9 cellular contexts compared by ENCODE assay signal in the genomic region with DNA sequence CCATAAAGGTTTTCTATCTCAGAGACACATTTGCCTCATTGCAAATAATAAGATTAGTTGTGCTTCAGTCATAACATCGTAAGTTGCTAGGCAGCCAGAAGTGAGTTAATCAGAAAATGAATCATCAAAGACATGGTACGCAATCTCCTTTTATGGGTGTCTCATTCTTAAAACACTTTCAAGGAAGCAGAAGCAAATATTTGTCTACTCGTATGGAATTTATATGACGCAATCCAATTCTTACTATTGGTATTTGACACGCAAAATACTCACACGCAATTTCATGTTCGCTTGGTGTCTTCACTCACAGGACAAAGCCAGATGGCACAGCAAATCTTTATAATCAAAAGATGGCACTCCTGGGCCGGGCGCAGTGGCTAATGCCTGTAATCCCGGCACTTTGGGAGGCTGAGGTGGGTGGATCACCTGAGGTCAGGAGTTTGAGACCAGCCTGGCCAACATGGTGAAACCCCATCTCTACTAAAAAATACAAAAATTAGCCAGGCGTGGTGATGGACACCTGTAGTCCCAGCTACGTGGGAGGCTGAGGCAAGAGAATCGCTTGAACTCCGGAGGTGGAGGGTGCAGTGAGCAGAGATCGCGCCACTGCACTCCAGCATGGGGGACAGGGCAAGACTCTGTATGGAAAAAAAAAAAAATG. TPM values are rescaled to one million over a fixed set of nuclear protein-coding genes. Genes with fewer than 3 reads are reported as not detected.
DNase-seq lines count a peak whose midpoint lies in the region; ATAC-seq and TF ChIP-seq lines count a peak whose summit lies in the region.
"Had no signal": no experiment of that assay in that cellular context is flagged by ENCODE, and none has a peak within 500 bp of the region (broad histone marks: within the 10 kb centered on the region; RNA-seq: fewer than 3 reads in every experiment).

No MANE protein-coding gene starts in this region.

- H3K36me3 ChIP-seq in testis (ENCODE audit: low read depth, missing control alignments) = no peaks in the 10 kb centered on the region
- no peaks in the 10 kb centered on the region; the same call in 1 of the 2 replicates for H3K36me3 ChIP-seq in WERI-Rb-1

- intact Hi-C loops in testis (cut with DNase I; ENCODE audit: low total_unique reads) = no loop called here

- no peaks in the 10 kb centered on the region for H3K4me1 ChIP-seq in testis

- TF ChIP-seq POLR2A in testis (IDR thresholded peaks at IDR 0.05) = no peak

- no peak overlapping the region for H3K27ac ChIP-seq in testis
- H3K27ac ChIP-seq in WERI-Rb-1 = no peak overlapping the region

- H3K27me3 ChIP-seq in testis (no peaks in the 10 kb centered on the region), WERI-Rb-1 (ENCODE audit: insufficient read depth, low read depth, severe bottlenecking) (no peaks in the 10 kb centered on the region)

- H3K4me3 ChIP-seq in AG09309 (ENCODE audit: control insufficient read depth, low read depth, low read length) = no peak overlapping the region
- H3K4me3 ChIP-seq in HFF-Myc (replicated peaks; ENCODE audit: low read depth, low read length) = no peak overlapping the region
- no peak overlapping the region for H3K4me3 ChIP-seq in testis
- no peak overlapping the region for H3K4me3 ChIP-seq in WERI-Rb-1 (ENCODE audit: low read depth, low read length)

- WGBS in testis, 2 donors = 93 to 94% methylated on average over 16 of the region's 16 CpGs

- peak; percentile 98 for DNase-seq in AG09309 (ENCODE audit: low read depth)
- DNase-seq in HFF-Myc (ENCODE audit: extremely low read depth, low read depth) = peak; percentile 96
- peak; percentile 41 for DNase-seq in activated CD4-positive, CD25-positive, alpha-beta regulatory T cell treated with anti-CD3 and anti-CD28 coated beads, Interleukin-2, amount 50 U/mL, for 72 hours
- peak; percentile 95 for DNase-seq in glomerular visceral epithelial cell (ENCODE audit: extremely low spot score)
- no peak for DNase-seq in OCI-M2 (lab: John Stamatoyannopoulos, UW; ENCODE audit: unreplicated experiment)
- no peak for DNase-seq in testis
- DNase-seq in WERI-Rb-1 = no peak
- DNase-seq: retina had no signal

- TF ChIP-seq CTCF in AG09309 (IDR thresholded peaks at IDR 0.05; ENCODE audit: control insufficient read depth, insufficient read depth, low read depth, low read length, missing control alignments) (no peak), HFF-Myc (IDR thresholded peaks at IDR 0.05; ENCODE audit: low read depth, low read length, missing control alignments) (no peak), testis (IDR thresholded peaks at IDR 0.05) (no peak), WERI-Rb-1 (IDR thresholded peaks at IDR 0.05; ENCODE audit: low read depth, low read length) (no peak)

- no peaks in the 10 kb centered on the region for H3K9me3 ChIP-seq in testis
- no peaks in the 10 kb centered on the region for H3K9me3 ChIP-seq in WERI-Rb-1 (ENCODE audit: severe bottlenecking)

- ATAC-seq in HG03571 (IDR thresholded peaks at IDR 0.05; ENCODE audit: unreplicated experiment) = no peak

RNA-seq across cellular contexts. Expression of gene HLCS, which starts 56.4 kb away (rescaled TPM):
- total RNA-seq in testis = 10 to 100 TPM; 30.1 to 38.1 TPM
- 19.5 TPM for polyA plus RNA-seq in testis (ENCODE audit: insufficient read depth, low read depth, low replicate concordance)

Comparison
In these comparisons a context has a peak if more than half of its experiments do, and no peak if none do; other contexts are left out.
1. DNase-seq: peak in AG09309 (single experiment), HFF-Myc (single experiment), activated CD4-positive, CD25-positive, alpha-beta regulatory T cell treated with anti-CD3 and anti-CD28 coated beads, Interleukin-2, amount 50 U/mL, for 72 hours (single experiment) and glomerular visceral epithelial cell (single experiment); none in OCI-M2 (single experiment), testis (single experiment) and WERI-Rb-1 (single experiment).